ENCODE assay signal across 1 cellular context in the genomic region with DNA sequence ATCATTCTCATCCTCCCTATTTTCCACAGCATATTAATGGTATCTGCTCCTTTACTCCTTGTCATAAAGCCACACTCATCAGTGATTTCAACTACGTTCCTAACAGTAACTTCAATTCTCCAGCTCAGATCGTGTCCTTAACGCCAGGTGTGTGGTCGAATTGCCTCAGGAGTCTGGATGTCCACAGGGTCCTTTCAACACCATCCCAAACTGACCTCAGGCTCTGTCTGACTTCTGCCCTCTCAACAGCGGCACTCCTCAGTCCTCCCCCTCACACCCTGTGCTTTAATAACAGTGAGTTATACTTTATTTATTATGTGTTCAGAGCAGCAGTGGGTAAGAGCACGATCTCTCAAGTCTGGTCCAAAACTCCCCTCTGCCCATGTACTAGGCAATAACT.
TF ChIP-seq lines count a peak whose summit lies in the region.

No MANE protein-coding gene starts in this region.

TF ChIP-seq in IMR-90, 13 proteins besides CTCF, POLR2A, EP300 and RAD21:
- TF ChIP-seq MXI1 (IDR thresholded peaks at IDR 0.05; ENCODE audit: borderline replicate concordance, low read depth, low read length): no peak
- TF ChIP-seq CHD1 (IDR thresholded peaks at IDR 0.05; ENCODE audit: low read depth, low read length): no peak
- TF ChIP-seq, protein P1, sequence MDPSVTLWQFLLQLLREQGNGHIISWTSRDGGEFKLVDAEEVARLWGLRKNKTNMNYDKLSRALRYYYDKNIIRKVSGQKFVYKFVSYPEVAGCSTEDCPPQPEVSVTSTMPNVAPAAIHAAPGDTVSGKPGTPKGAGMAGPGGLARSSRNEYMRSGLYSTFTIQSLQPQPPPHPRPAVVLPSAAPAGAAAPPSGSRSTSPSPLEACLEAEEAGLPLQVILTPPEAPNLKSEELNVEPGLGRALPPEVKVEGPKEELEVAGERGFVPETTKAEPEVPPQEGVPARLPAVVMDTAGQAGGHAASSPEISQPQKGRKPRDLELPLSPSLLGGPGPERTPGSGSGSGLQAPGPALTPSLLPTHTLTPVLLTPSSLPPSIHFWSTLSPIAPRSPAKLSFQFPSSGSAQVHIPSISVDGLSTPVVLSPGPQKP (IDR thresholded peaks at IDR 0.05; ENCODE audit: borderline replicate concordance, low read depth, low read length): no peak
- TF ChIP-seq MAZ (IDR thresholded peaks at IDR 0.05; ENCODE audit: borderline replicate concordance, low read depth, low read length): no peak
- no peak for TF ChIP-seq BHLHE40 (IDR thresholded peaks at IDR 0.05; ENCODE audit: low read depth, low read length)
- no peak for TF ChIP-seq FOS (IDR thresholded peaks at IDR 0.05; ENCODE audit: low read depth, low read length)
- TF ChIP-seq, protein P2, sequence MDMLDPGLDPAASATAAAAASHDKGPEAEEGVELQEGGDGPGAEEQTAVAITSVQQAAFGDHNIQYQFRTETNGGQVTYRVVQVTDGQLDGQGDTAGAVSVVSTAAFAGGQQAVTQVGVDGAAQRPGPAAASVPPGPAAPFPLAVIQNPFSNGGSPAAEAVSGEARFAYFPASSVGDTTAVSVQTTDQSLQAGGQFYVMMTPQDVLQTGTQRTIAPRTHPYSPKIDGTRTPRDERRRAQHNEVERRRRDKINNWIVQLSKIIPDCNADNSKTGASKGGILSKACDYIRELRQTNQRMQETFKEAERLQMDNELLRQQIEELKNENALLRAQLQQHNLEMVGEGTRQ (IDR thresholded peaks at IDR 0.05; ENCODE audit: low read depth, low read length): no peak
- no peak for TF ChIP-seq RCOR1 (IDR thresholded peaks at IDR 0.05; ENCODE audit: insufficient replicate concordance, low read length)
- no peak for TF ChIP-seq NFE2L2 (IDR thresholded peaks at IDR 0.05; ENCODE audit: low read depth, low read length)
- TF ChIP-seq MAFK (IDR thresholded peaks at IDR 0.05; ENCODE audit: low read depth, low read length): no peak
